In the genomic region with DNA sequence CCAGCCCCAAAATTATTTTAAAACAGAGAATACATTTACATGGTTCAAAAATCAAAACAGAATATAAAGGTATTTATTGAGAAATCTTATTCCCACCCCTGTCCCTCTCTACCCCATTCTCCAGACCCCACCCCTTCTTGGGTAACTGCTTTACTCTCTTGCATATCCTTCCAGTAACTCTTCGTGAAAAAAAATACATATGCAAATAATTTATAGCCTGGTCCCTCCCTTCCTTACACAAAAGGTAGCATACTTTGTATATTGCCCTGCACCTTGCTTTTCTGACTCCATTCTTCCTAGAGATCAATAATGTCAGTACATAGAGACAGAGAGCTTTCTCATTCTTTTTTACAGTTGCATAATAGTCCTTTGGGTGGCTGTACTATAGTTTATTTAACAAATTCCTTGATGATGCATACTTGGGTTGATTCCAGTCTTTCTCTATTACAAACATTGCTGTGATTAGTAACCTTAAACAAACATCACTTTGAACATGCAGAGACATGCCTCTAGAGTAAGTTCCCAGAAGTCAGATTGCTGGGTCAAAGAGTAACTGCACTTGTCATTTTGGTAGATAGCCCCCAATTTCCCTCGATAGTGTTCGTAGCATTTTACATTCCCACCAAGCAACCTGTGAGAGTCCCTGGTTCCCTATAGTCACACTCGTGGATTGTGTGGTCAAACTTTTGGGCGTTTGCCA, we compare ENCODE assay signal across 1 cellular context.
TF ChIP-seq lines count a peak whose summit lies in the region.

No MANE protein-coding gene starts in this region.

TF ChIP-seq in HepG2, 621 proteins besides CTCF, POLR2A, EP300 and RAD21 (continued from another document and continues in another):
- TF ChIP-seq, protein P1, sequence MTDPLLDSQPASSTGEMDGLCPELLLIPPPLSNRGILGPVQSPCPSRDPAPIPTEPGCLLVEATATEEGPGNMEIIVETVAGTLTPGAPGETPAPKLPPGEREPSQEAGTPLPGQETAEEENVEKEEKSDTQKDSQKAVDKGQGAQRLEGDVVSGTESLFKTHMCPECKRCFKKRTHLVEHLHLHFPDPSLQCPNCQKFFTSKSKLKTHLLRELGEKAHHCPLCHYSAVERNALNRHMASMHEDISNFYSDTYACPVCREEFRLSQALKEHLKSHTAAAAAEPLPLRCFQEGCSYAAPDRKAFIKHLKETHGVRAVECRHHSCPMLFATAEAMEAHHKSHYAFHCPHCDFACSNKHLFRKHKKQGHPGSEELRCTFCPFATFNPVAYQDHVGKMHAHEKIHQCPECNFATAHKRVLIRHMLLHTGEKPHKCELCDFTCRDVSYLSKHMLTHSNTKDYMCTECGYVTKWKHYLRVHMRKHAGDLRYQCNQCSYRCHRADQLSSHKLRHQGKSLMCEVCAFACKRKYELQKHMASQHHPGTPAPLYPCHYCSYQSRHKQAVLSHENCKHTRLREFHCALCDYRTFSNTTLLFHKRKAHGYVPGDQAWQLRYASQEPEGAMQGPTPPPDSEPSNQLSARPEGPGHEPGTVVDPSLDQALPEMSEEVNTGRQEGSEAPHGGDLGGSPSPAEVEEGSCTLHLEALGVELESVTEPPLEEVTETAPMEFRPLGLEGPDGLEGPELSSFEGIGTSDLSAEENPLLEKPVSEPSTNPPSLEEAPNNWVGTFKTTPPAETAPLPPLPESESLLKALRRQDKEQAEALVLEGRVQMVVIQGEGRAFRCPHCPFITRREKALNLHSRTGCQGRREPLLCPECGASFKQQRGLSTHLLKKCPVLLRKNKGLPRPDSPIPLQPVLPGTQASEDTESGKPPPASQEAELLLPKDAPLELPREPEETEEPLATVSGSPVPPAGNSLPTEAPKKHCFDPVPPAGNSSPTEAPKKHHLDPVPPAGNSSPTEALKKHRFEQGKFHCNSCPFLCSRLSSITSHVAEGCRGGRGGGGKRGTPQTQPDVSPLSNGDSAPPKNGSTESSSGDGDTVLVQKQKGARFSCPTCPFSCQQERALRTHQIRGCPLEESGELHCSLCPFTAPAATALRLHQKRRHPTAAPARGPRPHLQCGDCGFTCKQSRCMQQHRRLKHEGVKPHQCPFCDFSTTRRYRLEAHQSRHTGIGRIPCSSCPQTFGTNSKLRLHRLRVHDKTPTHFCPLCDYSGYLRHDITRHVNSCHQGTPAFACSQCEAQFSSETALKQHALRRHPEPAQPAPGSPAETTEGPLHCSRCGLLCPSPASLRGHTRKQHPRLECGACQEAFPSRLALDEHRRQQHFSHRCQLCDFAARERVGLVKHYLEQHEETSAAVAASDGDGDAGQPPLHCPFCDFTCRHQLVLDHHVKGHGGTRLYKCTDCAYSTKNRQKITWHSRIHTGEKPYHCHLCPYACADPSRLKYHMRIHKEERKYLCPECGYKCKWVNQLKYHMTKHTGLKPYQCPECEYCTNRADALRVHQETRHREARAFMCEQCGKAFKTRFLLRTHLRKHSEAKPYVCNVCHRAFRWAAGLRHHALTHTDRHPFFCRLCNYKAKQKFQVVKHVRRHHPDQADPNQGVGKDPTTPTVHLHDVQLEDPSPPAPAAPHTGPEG (CRISPR knock-in tag; IDR thresholded peaks at IDR 0.05), result no peak
- 0 out of 2 replicates have a peak, but pooled peaks have one; percentile 37 for TF ChIP-seq SATB2 (CRISPR knock-in tag; IDR thresholded peaks at IDR 0.05)
- peak; percentile 79; the same call in 1 of the 2 replicates for TF ChIP-seq ZNF878 (CRISPR knock-in tag; IDR thresholded peaks at IDR 0.05)
- TF ChIP-seq RBM22 (optimal IDR thresholded peaks at IDR 0.05; ENCODE audit: low read length), result no peak
- peak; percentile 92 for TF ChIP-seq ZNF317 (CRISPR knock-in tag; IDR thresholded peaks at IDR 0.05)
- TF ChIP-seq MAFK (conservative IDR thresholded peaks at IDR 0.05 in 1 of 2, IDR thresholded peaks at IDR 0.05 in 1 of 2; ENCODE audit: low read length in 2 of 2), result peak in 1 of 2 experiments; percentile 20; a peak in 1 of 4 replicates
- TF ChIP-seq ZNF546 (CRISPR knock-in tag; conservative IDR thresholded peaks at IDR 0.05), result no peak
- TF ChIP-seq NR2F1 (CRISPR knock-in tag; IDR thresholded peaks at IDR 0.05), result peak; percentile 35 to 85; a peak in 3 of 4 replicates
- 0 out of 2 replicates have a peak, but pooled peaks have one; percentile 44 for TF ChIP-seq ZNF841 (CRISPR knock-in tag; IDR thresholded peaks at IDR 0.05; ENCODE audit: borderline replicate concordance)
- TF ChIP-seq KAT7 (CRISPR knock-in tag; IDR thresholded peaks at IDR 0.05; ENCODE audit: borderline replicate concordance), result no peak
- TF ChIP-seq SNAPC2 (CRISPR knock-in tag; IDR thresholded peaks at IDR 0.05), result peak; percentile 80; the same call in 1 of the 2 replicates
- peak; percentile 98 for TF ChIP-seq RCOR2 (CRISPR knock-in tag; IDR thresholded peaks at IDR 0.05)
- TF ChIP-seq PHF5A (CRISPR knock-in tag; IDR thresholded peaks at IDR 0.05; ENCODE audit: low read depth, unreplicated experiment), result peak; percentile 79
- TF ChIP-seq NR2C2 (CRISPR knock-in tag; IDR thresholded peaks at IDR 0.05; ENCODE audit: borderline replicate concordance), result peak; percentile 51
- TF ChIP-seq, protein P2, sequence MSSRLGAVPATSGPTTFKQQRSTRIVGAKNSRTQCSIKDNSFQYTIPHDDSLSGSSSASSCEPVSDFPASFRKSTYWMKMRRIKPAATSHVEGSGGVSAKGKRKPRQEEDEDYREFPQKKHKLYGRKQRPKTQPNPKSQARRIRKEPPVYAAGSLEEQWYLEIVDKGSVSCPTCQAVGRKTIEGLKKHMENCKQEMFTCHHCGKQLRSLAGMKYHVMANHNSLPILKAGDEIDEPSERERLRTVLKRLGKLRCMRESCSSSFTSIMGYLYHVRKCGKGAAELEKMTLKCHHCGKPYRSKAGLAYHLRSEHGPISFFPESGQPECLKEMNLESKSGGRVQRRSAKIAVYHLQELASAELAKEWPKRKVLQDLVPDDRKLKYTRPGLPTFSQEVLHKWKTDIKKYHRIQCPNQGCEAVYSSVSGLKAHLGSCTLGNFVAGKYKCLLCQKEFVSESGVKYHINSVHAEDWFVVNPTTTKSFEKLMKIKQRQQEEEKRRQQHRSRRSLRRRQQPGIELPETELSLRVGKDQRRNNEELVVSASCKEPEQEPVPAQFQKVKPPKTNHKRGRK (CRISPR knock-in tag; IDR thresholded peaks at IDR 0.05), result no peak
- no peak for TF ChIP-seq SRSF4 (IDR thresholded peaks at IDR 0.05; ENCODE audit: low read depth, low read length, poor library complexity, severe bottlenecking)
- TF ChIP-seq RELA (CRISPR knock-in tag; IDR thresholded peaks at IDR 0.05), result 0 out of 2 replicates have a peak, but pooled peaks have one; percentile 34
- TF ChIP-seq RFXAP (CRISPR knock-in tag; IDR thresholded peaks at IDR 0.05; ENCODE audit: borderline replicate concordance), result peak; percentile 34; the same call in 1 of the 2 replicates
- TF ChIP-seq ZNF782 (CRISPR knock-in tag; IDR thresholded peaks at IDR 0.05; ENCODE audit: borderline replicate concordance), result no peak
- TF ChIP-seq KLF13 (CRISPR knock-in tag; IDR thresholded peaks at IDR 0.05), result no peak
- TF ChIP-seq TP53 (CRISPR knock-in tag; conservative IDR thresholded peaks at IDR 0.05), result peak; percentile 100
- no peak for TF ChIP-seq MTA1 (CRISPR knock-in tag; IDR thresholded peaks at IDR 0.05; ENCODE audit: borderline replicate concordance)
- TF ChIP-seq KMT2B (CRISPR knock-in tag; IDR thresholded peaks at IDR 0.05), result 0 out of 2 replicates have a peak, but pooled peaks have one; percentile 42
- no peak for TF ChIP-seq ATRX (CRISPR knock-in tag; IDR thresholded peaks at IDR 0.05; ENCODE audit: borderline replicate concordance)
- peak; percentile 84 for TF ChIP-seq TBX3 (IDR thresholded peaks at IDR 0.05; ENCODE audit: borderline replicate concordance)
- TF ChIP-seq ZBTB26 (CRISPR knock-in tag; IDR thresholded peaks at IDR 0.05; ENCODE audit: borderline replicate concordance), result no peak
- no peak for TF ChIP-seq ZNF263 (CRISPR knock-in tag; IDR thresholded peaks at IDR 0.05)
- TF ChIP-seq YEATS4 (CRISPR knock-in tag; IDR thresholded peaks at IDR 0.05; ENCODE audit: borderline replicate concordance), result peak; percentile 26; the same call in 1 of the 2 replicates
- no peak; the same call in 1 of the 2 replicates for TF ChIP-seq ZNF766 (CRISPR knock-in tag; IDR thresholded peaks at IDR 0.05; ENCODE audit: borderline replicate concordance)
- TF ChIP-seq ZNF737 (CRISPR knock-in tag; IDR thresholded peaks at IDR 0.05; ENCODE audit: borderline replicate concordance), result no peak
- TF ChIP-seq MEF2D (CRISPR knock-in tag; IDR thresholded peaks at IDR 0.05), result peak; percentile 61; the same call in 1 of the 2 replicates
- no peak; the same call in 1 of the 2 replicates for TF ChIP-seq ZHX2 (IDR thresholded peaks at IDR 0.05; ENCODE audit: low read depth)
- no peak; the same call in 1 of the 2 replicates for TF ChIP-seq ZHX2 (CRISPR knock-in tag; IDR thresholded peaks at IDR 0.05; ENCODE audit: borderline replicate concordance)
- TF ChIP-seq CHCHD3 (CRISPR knock-in tag; IDR thresholded peaks at IDR 0.05), result no peak
- no peak for TF ChIP-seq HOXA7 (CRISPR knock-in tag; IDR thresholded peaks at IDR 0.05)
- TF ChIP-seq, protein P3, sequence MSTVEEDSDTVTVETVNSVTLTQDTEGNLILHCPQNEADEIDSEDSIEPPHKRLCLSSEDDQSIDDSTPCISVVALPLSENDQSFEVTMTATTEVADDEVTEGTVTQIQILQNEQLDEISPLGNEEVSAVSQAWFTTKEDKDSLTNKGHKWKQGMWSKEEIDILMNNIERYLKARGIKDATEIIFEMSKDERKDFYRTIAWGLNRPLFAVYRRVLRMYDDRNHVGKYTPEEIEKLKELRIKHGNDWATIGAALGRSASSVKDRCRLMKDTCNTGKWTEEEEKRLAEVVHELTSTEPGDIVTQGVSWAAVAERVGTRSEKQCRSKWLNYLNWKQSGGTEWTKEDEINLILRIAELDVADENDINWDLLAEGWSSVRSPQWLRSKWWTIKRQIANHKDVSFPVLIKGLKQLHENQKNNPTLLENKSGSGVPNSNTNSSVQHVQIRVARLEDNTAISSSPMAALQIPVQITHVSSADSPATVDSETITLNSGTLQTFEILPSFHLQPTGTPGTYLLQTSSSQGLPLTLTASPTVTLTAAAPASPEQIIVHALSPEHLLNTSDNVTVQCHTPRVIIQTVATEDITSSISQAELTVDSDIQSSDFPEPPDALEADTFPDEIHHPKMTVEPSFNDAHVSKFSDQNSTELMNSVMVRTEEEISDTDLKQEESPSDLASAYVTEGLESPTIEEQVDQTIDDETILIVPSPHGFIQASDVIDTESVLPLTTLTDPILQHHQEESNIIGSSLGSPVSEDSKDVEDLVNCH (CRISPR knock-in tag; IDR thresholded peaks at IDR 0.05), result no peak
- TF ChIP-seq GATAD2A (CRISPR knock-in tag; IDR thresholded peaks at IDR 0.05), result peak; percentile 98
- no peak for TF ChIP-seq SIN3B (IDR thresholded peaks at IDR 0.05; ENCODE audit: low read length)
- no peak for TF ChIP-seq ZNF326 (CRISPR knock-in tag; IDR thresholded peaks at IDR 0.05; ENCODE audit: borderline replicate concordance)
- no peak for TF ChIP-seq ZNF382 (CRISPR knock-in tag; IDR thresholded peaks at IDR 0.05; ENCODE audit: borderline replicate concordance)
- no peak for TF ChIP-seq ZNF484 (CRISPR knock-in tag; IDR thresholded peaks at IDR 0.05; ENCODE audit: borderline replicate concordance, low read depth)
- TF ChIP-seq, protein P4, sequence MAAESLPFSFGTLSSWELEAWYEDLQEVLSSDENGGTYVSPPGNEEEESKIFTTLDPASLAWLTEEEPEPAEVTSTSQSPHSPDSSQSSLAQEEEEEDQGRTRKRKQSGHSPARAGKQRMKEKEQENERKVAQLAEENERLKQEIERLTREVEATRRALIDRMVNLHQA (CRISPR knock-in tag; IDR thresholded peaks at IDR 0.05), result 0 out of 2 replicates have a peak, but pooled peaks have one; percentile 27
- no peak for TF ChIP-seq ZNF333 (CRISPR knock-in tag; IDR thresholded peaks at IDR 0.05; ENCODE audit: borderline replicate concordance)
- TF ChIP-seq ARNTL (CRISPR knock-in tag; IDR thresholded peaks at IDR 0.05), result no peak
- TF ChIP-seq, protein P5, sequence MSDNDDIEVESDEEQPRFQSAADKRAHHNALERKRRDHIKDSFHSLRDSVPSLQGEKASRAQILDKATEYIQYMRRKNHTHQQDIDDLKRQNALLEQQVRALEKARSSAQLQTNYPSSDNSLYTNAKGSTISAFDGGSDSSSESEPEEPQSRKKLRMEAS (IDR thresholded peaks at IDR 0.05), result peak; percentile 61
- no peak for TF ChIP-seq IKZF1 (IDR thresholded peaks at IDR 0.05)
- TF ChIP-seq PLRG1 (conservative IDR thresholded peaks at IDR 0.05), result no peak
